14 cellular contexts compared by ENCODE assay signal in genomic region chr7:66267249-66267648, GRCh38.
DNase-seq lines count a peak whose midpoint lies in the region; ATAC-seq and TF ChIP-seq lines count a peak whose summit lies in the region.
"Had no signal": no experiment of that assay in that cellular context is flagged by ENCODE, and none has a peak within 500 bp of the region (broad histone marks: within the 10 kb centered on the region; RNA-seq: fewer than 3 reads in every experiment).

No MANE protein-coding gene starts in this region.

- no peak overlapping the region for H2AFZ ChIP-seq in fibroblast of lung (ENCODE audit: low read length)

- peaks cover 33% of the 10 kb centered on the region for H3K9me3 Mint-ChIP-seq in activated CD4-positive, alpha-beta T cell treated with anti-CD3 and anti-CD28 coated beads, Interleukin-2, amount 10 ng/mL, durations not matched to agents 7 days and 5 days

- H3K36me3 ChIP-seq in right atrium auricular region (no peaks in the 10 kb centered on the region), fibroblast of lung (ENCODE audit: control insufficient read depth, insufficient read depth, low read length) (no peaks in the 10 kb centered on the region), muscle layer of duodenum (ENCODE audit: control insufficient read depth in 1 of 2, insufficient read depth in 2 of 2, low read length in 2 of 2) (no peaks in the 10 kb centered on the region)

- no peaks in the 10 kb centered on the region for H3K36me3 Mint-ChIP-seq in activated CD4-positive, alpha-beta T cell treated with anti-CD3 and anti-CD28 coated beads, Interleukin-2, amount 10 ng/mL, durations not matched to agents 7 days and 5 days (ENCODE audit: low read depth)

- H3K4me1 Mint-ChIP-seq in activated CD4-positive, alpha-beta T cell treated with anti-CD3 and anti-CD28 coated beads, Interleukin-2, amount 10 ng/mL, durations not matched to agents 7 days and 5 days: no peaks in the 10 kb centered on the region
- H3K4me1 Mint-ChIP-seq: activated CD4-positive, alpha-beta T cell treated with anti-CD3 and anti-CD28 coated beads, Interleukin-2, amount 10 ng/mL, durations not matched to agents 24 days and 14 days; memory B cell had no signal

- no peak overlapping the region for H3K4me3 Mint-ChIP-seq in activated CD4-positive, alpha-beta T cell treated with anti-CD3 and anti-CD28 coated beads, Interleukin-2, amount 10 ng/mL, durations not matched to agents 7 days and 5 days
- H3K4me3 Mint-ChIP-seq: activated CD4-positive, alpha-beta T cell treated with anti-CD3 and anti-CD28 coated beads, Interleukin-2, amount 10 ng/mL, durations not matched to agents 24 days and 14 days; activated naive CD4-positive, alpha-beta T cell treated with anti-CD3 and anti-CD28 coated beads, Interleukin-2, amount 50 U/mL, for 24 hours; memory B cell had no signal

- H3K79me2 ChIP-seq in fibroblast of lung (ENCODE audit: control insufficient read depth, insufficient read depth, low read length): peaks cover 3% of the 10 kb centered on the region

- H3K27me3 ChIP-seq in right atrium auricular region (no peaks in the 10 kb centered on the region), fibroblast of lung (ENCODE audit: control insufficient read depth, insufficient read depth, low read length) (no peaks in the 10 kb centered on the region), muscle layer of duodenum (ENCODE audit: low read depth, low read length) (no peaks in the 10 kb centered on the region)

- no peaks in the 10 kb centered on the region for H4K20me1 ChIP-seq in fibroblast of lung (ENCODE audit: control insufficient read depth, extremely low read depth, insufficient read depth, low read length)

- POLR2A ChIA-PET in activated CD4-positive, alpha-beta T cell treated with anti-CD3 and anti-CD28 coated beads, Interleukin-2, amount 10 ng/mL, durations not matched to agents 7 days and 5 days (lab: Charles Lee): no interaction called here

- H3K27ac Mint-ChIP-seq in activated CD4-positive, alpha-beta T cell treated with anti-CD3 and anti-CD28 coated beads, Interleukin-2, amount 10 ng/mL, durations not matched to agents 7 days and 5 days: no peak overlapping the region
- H3K27ac Mint-ChIP-seq: activated CD4-positive, alpha-beta T cell treated with anti-CD3 and anti-CD28 coated beads, Interleukin-2, amount 10 ng/mL, durations not matched to agents 24 days and 14 days; activated naive CD4-positive, alpha-beta T cell treated with anti-CD3 and anti-CD28 coated beads, Interleukin-2, amount 50 U/mL, for 24 hours; memory B cell had no signal

- no peak for TF ChIP-seq CTCF in right atrium auricular region (IDR thresholded peaks at IDR 0.05)
- no peak for TF ChIP-seq CTCF in fibroblast of lung (conservative IDR thresholded peaks at IDR 0.05 in 1 of 2, IDR thresholded peaks at IDR 0.05 in 1 of 2; ENCODE audit: low read depth in 1 of 2, low read length in 2 of 2)

- no peak overlapping the region for H3K9ac ChIP-seq in fibroblast of lung (ENCODE audit: insufficient read depth, low read length)

- H3K4me2 ChIP-seq in fibroblast of lung (ENCODE audit: extremely low read depth, insufficient read depth, low read length): peak overlapping the region; percentile 11

- no peak for DNase-seq in Right ventricle myocardium superior
- no peak for DNase-seq in right atrium auricular region (ENCODE audit: low spot score)
- DNase-seq in fibroblast of lung (ENCODE audit: low read depth in 2 of 2): peak; percentile 94 to 96
- DNase-seq in HK-2 (ENCODE audit: unreplicated experiment): no peak
- DNase-seq in activated CD4-positive, alpha-beta T cell treated with anti-CD3 and anti-CD28 coated beads, Interleukin-2, amount 10 ng/mL, durations not matched to agents 7 days and 5 days: no peak
- no peak for DNase-seq in NCI-H526 (lab: John Stamatoyannopoulos, UW)
- DNase-seq: 8988T; activated CD4-positive, alpha-beta T cell treated with anti-CD3 and anti-CD28 coated beads, Interleukin-2, amount 10 ng/mL, durations not matched to agents 24 days and 14 days; NCI-H524 treated with DMSO at 0.1 percent for 48 hours had no signal

- H3K27ac ChIP-seq in right atrium auricular region: no peak overlapping the region
- no peak overlapping the region for H3K27ac ChIP-seq in fibroblast of lung (ENCODE audit: insufficient read depth, low read length)
- H3K27ac ChIP-seq in muscle layer of duodenum (ENCODE audit: low read length): peak overlapping the region; percentile 30

- H3K4me3 ChIP-seq in right atrium auricular region (no peak overlapping the region), fibroblast of lung (replicated peaks in 1 of 4; ENCODE audit: control extremely low read depth in 1 of 4, insufficient read depth in 1 of 4, low read depth in 3 of 4, low read length in 4 of 4) (peak overlapping the region in 1 of 4 experiments; percentile 30), muscle layer of duodenum (ENCODE audit: low read depth in 1 of 2, low read length in 2 of 2) (no peak overlapping the region)

- peaks cover 6% of the 10 kb centered on the region for H3K27me3 Mint-ChIP-seq in activated CD4-positive, alpha-beta T cell treated with anti-CD3 and anti-CD28 coated beads, Interleukin-2, amount 10 ng/mL, durations not matched to agents 7 days and 5 days
- H3K27me3 Mint-ChIP-seq: activated CD4-positive, alpha-beta T cell treated with anti-CD3 and anti-CD28 coated beads, Interleukin-2, amount 10 ng/mL, durations not matched to agents 24 days and 14 days; activated naive CD4-positive, alpha-beta T cell treated with anti-CD3 and anti-CD28 coated beads, Interleukin-2, amount 50 U/mL, for 24 hours; memory B cell had no signal

- CTCF ChIA-PET in activated CD4-positive, alpha-beta T cell treated with anti-CD3 and anti-CD28 coated beads, Interleukin-2, amount 10 ng/mL, durations not matched to agents 7 days and 5 days (lab: Charles Lee): no interaction called here

- intact Hi-C loops in Right ventricle myocardium superior (cut with DNase I): no loop called here

- H3K4me1 ChIP-seq in right atrium auricular region (no peaks in the 10 kb centered on the region), fibroblast of lung (ENCODE audit: control insufficient read depth, extremely low read depth, insufficient read depth, low read length) (peaks cover 3% of the 10 kb centered on the region), muscle layer of duodenum (ENCODE audit: control insufficient read depth in 1 of 2, insufficient read depth in 2 of 2, low read length in 2 of 2) (peaks cover 0 to 5% of the 10 kb centered on the region in 2 donors)

- ATAC-seq in Right ventricle myocardium superior (ENCODE audit: poor library complexity) (peak; percentile 79), GM18867 (IDR thresholded peaks at IDR 0.05; ENCODE audit: unreplicated experiment) (no peak)
- ATAC-seq: HCT116 had no signal

- H3K9me3 ChIP-seq in right atrium auricular region (peaks cover 7 to 31% of the 10 kb centered on the region in 2 donors), fibroblast of lung (ENCODE audit: control insufficient read depth, insufficient read depth, low read depth, low read length) (no peaks in the 10 kb centered on the region), muscle layer of duodenum (ENCODE audit: control insufficient read depth in 1 of 2, low read length in 2 of 2) (peaks cover 8 to 16% of the 10 kb centered on the region in 2 donors)

Comparison
In these comparisons a context has a peak if more than half of its experiments do, and no peak if none do; other contexts are left out.
1. DNase-seq: peak in fibroblast of lung (2 of 2); none in Right ventricle myocardium superior (single experiment), right atrium auricular region (single experiment), HK-2 (single experiment), activated CD4-positive, alpha-beta T cell treated with anti-CD3 and anti-CD28 coated beads, Interleukin-2, amount 10 ng/mL, durations not matched to agents 7 days and 5 days (single experiment) and NCI-H526 (0 of 2).